In the genomic region with DNA sequence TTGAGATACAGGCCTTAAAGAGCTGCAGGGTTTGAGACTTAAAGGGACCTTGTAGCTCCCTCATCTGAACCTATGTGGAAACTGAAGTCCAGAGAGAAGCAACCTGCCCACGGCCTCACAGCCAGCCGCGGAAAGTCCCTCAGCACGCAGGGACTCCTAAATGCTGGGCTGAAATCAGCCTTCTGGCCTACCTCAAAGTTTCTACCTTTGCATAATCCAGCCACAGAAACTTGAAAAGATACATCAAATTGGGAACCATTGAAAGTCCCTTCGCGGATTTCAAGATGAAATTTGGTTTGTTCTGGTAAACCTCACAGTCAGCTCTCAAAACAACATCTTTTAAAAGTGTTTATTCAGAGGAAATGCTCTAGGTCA, we compare ENCODE assay signal across 9 cellular contexts.
DNase-seq lines count a peak whose midpoint lies in the region; ATAC-seq, FAIRE-seq and TF ChIP-seq lines count a peak whose summit lies in the region.
"Had no signal": no experiment of that assay in that cellular context is flagged by ENCODE, and none has a peak within 500 bp of the region (broad histone marks: within the 10 kb centered on the region; RNA-seq: fewer than 3 reads in every experiment).

No MANE protein-coding gene starts in this region.

- H3K4me1 ChIP-seq in ascending aorta, result peaks cover 0 to 15% of the 10 kb centered on the region in 2 donors

- no peaks in the 10 kb centered on the region for H3K27me3 Mint-ChIP-seq in mesothelial cell of epicardium (ENCODE audit: low read depth)

- H3K27me3 ChIP-seq in ascending aorta, result no peaks in the 10 kb centered on the region

- no peak overlapping the region for H3K27ac ChIP-seq in ascending aorta

- H3K9me3 ChIP-seq in ascending aorta, result peaks cover 4 to 12% of the 10 kb centered on the region in 2 donors

- peak overlapping the region; percentile 34 for H3K27ac Mint-ChIP-seq in mesothelial cell of epicardium

- DNase-seq in mesothelial cell of epicardium (ENCODE audit: low spot score in 2 of 2, unreplicated experiment in 2 of 2) (no peak), NCI-H2081 treated with DMSO at 0.1 percent for 48 hours (lab: John Stamatoyannopoulos, UW) (no peak), NCI-H2107 (lab: John Stamatoyannopoulos, UW) (no peak), ascending aorta (ENCODE audit: low spot score in 2 of 2) (no peak), GM19239 (ENCODE audit: insufficient read length, low spot score) (no peak)

- H3K36me3 ChIP-seq in ascending aorta, result no peaks in the 10 kb centered on the region

- no peak for FAIRE-seq in GM19239 (lab: Jason Lieb, UNC)
- FAIRE-seq: endometrium had no signal

- H3K36me3 Mint-ChIP-seq in mesothelial cell of epicardium, result peaks cover 14% of the 10 kb centered on the region

- peaks cover 4% of the 10 kb centered on the region for H3K9me3 Mint-ChIP-seq in mesothelial cell of epicardium

- ATAC-seq in GM18870 (IDR thresholded peaks at IDR 0.05; ENCODE audit: unreplicated experiment), result peak; percentile 95
- ATAC-seq in GM21576 (IDR thresholded peaks at IDR 0.05; ENCODE audit: unreplicated experiment), result peak; percentile 92
- peak; percentile 95 for ATAC-seq in HG03432 (IDR thresholded peaks at IDR 0.05; ENCODE audit: unreplicated experiment)

- H3K4me3 Mint-ChIP-seq in mesothelial cell of epicardium, result no peak overlapping the region

- TF ChIP-seq CTCF in mesothelial cell of epicardium (IDR thresholded peaks at IDR 0.05; ENCODE audit: unreplicated experiment), result no peak
- no peak for TF ChIP-seq CTCF in ascending aorta (IDR thresholded peaks at IDR 0.05)

- no peaks in the 10 kb centered on the region for H3K4me1 Mint-ChIP-seq in mesothelial cell of epicardium

- H3K4me3 ChIP-seq in ascending aorta, result no peak overlapping the region

- intact Hi-C loops in ascending aorta (cut with DNase I), result no loop called here
